1 cellular context compared by ENCODE assay signal in the genomic region with DNA sequence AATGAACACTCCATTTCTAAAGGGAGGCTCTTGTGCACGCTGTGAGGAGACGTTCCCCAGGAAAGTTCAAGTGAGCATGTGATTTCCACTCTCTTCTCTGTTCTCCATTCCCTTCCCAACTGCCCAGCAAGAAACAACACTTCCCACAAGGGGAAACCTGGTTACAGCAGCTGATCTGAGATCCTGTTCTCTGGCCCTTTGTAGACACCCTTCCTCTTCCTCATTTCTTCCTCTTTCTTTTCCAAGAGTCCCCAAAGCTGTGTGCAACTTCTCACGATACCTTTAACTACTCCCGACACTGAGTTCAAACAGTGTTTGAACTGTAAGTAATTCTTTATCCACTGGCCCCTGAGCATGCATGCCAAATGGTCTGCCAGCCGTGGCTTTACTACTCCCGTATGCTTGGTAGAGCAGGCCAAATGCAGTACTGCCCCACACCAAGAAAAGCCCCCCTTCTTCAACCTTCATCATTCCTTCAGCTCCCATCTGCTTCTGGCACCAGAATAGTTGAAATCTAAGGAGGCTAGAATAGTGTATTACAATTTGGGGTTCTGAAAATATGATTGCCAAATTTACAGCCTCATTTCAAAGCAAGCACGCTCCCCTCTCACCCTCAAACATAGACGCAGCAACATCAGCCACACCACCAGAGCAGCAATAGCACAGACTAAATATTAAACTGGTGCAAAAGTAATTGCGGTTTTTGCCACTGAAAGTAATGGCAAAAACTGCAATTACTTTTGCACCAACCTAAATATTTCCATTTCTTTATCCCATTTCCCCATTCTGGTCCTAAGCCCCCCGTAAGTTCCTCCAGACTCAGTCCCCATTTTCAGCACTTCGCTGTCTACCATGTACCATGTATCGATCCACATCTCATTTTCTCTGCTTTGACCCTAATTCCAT.
TF ChIP-seq lines count a peak whose summit lies in the region.

No MANE protein-coding gene starts in this region.

TF ChIP-seq in GM12878, 131 proteins besides CTCF, POLR2A, EP300 and RAD21:
- TF ChIP-seq, protein P1, sequence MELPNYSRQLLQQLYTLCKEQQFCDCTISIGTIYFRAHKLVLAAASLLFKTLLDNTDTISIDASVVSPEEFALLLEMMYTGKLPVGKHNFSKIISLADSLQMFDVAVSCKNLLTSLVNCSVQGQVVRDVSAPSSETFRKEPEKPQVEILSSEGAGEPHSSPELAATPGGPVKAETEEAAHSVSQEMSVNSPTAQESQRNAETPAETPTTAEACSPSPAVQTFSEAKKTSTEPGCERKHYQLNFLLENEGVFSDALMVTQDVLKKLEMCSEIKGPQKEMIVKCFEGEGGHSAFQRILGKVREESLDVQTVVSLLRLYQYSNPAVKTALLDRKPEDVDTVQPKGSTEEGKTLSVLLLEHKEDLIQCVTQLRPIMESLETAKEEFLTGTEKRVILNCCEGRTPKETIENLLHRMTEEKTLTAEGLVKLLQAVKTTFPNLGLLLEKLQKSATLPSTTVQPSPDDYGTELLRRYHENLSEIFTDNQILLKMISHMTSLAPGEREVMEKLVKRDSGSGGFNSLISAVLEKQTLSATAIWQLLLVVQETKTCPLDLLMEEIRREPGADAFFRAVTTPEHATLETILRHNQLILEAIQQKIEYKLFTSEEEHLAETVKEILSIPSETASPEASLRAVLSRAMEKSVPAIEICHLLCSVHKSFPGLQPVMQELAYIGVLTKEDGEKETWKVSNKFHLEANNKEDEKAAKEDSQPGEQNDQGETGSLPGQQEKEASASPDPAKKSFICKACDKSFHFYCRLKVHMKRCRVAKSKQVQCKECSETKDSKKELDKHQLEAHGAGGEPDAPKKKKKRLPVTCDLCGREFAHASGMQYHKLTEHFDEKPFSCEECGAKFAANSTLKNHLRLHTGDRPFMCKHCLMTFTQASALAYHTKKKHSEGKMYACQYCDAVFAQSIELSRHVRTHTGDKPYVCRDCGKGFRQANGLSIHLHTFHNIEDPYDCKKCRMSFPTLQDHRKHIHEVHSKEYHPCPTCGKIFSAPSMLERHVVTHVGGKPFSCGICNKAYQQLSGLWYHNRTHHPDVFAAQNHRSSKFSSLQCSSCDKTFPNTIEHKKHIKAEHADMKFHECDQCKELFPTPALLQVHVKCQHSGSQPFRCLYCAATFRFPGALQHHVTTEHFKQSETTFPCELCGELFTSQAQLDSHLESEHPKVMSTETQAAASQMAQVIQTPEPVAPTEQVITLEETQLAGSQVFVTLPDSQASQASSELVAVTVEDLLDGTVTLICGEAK (IDR thresholded peaks at IDR 0.05; ENCODE audit: borderline replicate concordance) = peak; percentile 50; the same call in 1 of the 2 replicates
- TF ChIP-seq BHLHE40 (IDR thresholded peaks at IDR 0.05; ENCODE audit: borderline replicate concordance in 1 of 2, low read depth in 2 of 2, low read length in 1 of 2) (no peak), POLR2AphosphoS5 (IDR thresholded peaks at IDR 0.05; ENCODE audit: low read length) (0 out of 2 replicates have a peak, but pooled peaks have one; percentile 10)
